Comparison of ENCODE assay signal across 9 cellular contexts in genomic region chr13:48235814-48236135, GRCh38. TPM values are rescaled to one million over a fixed set of nuclear protein-coding genes. Genes with fewer than 3 reads are reported as not detected.
DNase-seq lines count a peak whose midpoint lies in the region; ATAC-seq, FAIRE-seq and TF ChIP-seq lines count a peak whose summit lies in the region.
"Had no signal": no experiment of that assay in that cellular context is flagged by ENCODE, and none has a peak within 500 bp of the region (broad histone marks: within the 10 kb centered on the region; RNA-seq: fewer than 3 reads in every experiment).

No MANE protein-coding gene starts in this region.

- H3K4me1 Mint-ChIP-seq in CD14-positive monocyte = peaks cover 48% of the 10 kb centered on the region

- TF ChIP-seq CTCF in CD14-positive monocyte (IDR thresholded peaks at IDR 0.05) (no peak), RWPE2 (IDR thresholded peaks at IDR 0.05; ENCODE audit: poor library complexity, severe bottlenecking) (no peak), endothelial cell of umbilical vein (IDR thresholded peaks at IDR 0.05; ENCODE audit: extremely low read depth in 1 of 2, insufficient read depth in 1 of 2, low read depth in 1 of 2, low read length in 2 of 2) (no peak), neutrophil (IDR thresholded peaks at IDR 0.05) (no peak)

- H3K4me2 ChIP-seq in endothelial cell of umbilical vein (ENCODE audit: insufficient read depth, low read length) = peak overlapping the region; percentile 98

- H3K9ac ChIP-seq in endothelial cell of umbilical vein (replicated peaks; ENCODE audit: extremely low read depth, insufficient read depth, low read length) = peak overlapping the region; percentile 98

- no peak overlapping the region for H2AFZ ChIP-seq in endothelial cell of umbilical vein (ENCODE audit: low read depth, low read length)

- H3K9me3 Mint-ChIP-seq in CD14-positive monocyte = no peaks in the 10 kb centered on the region

- H3K4me3 Mint-ChIP-seq in CD14-positive monocyte = peak overlapping the region; percentile 96 to 97

- FAIRE-seq in endothelial cell of umbilical vein (lab: Jason Lieb, UNC) = no peak

- H3K4me1 ChIP-seq in RWPE2 (ENCODE audit: insufficient read depth, poor library complexity, severe bottlenecking) (peaks cover 35% of the 10 kb centered on the region), endothelial cell of umbilical vein (ENCODE audit: control insufficient read depth, extremely low read depth, insufficient read depth, low read length) (peaks cover 45% of the 10 kb centered on the region), neutrophil (ENCODE audit: control insufficient read depth in 1 of 2, insufficient read depth in 1 of 2, low read depth in 1 of 2, low read length in 1 of 2) (peaks cover 64 to 78% of the 10 kb centered on the region in 2 experiments)

- H3K36me3 Mint-ChIP-seq in CD14-positive monocyte = peaks cover 42 to 44% of the 10 kb centered on the region in 2 donors

- intact Hi-C loops in CD14-positive monocyte (cut with micrococcal nuclease) = no loop called here
- intact Hi-C loops in endothelial cell of umbilical vein (cut with micrococcal nuclease) = loop anchor here (2.0 to 5.0 kb wide), 3 partner anchors 125 to 532 kb away; partner anchors contain the start of gene LPAR6

- H4K20me1 ChIP-seq in endothelial cell of umbilical vein (replicated peaks; ENCODE audit: control insufficient read depth, extremely low read depth, insufficient read depth, low read length) = peaks cover 2% of the 10 kb centered on the region

- peak overlapping the region; percentile 53 for H3K27ac ChIP-seq in RWPE2 (ENCODE audit: poor library complexity, severe bottlenecking)
- peak overlapping the region; percentile 60 for H3K27ac ChIP-seq in endothelial cell of umbilical vein (ENCODE audit: insufficient read depth, low read depth, low read length)
- H3K27ac ChIP-seq in neutrophil = peak overlapping the region; percentile 99

- H3K27me3 ChIP-seq in RWPE2 (ENCODE audit: insufficient read depth, poor library complexity, severe bottlenecking) (no peaks in the 10 kb centered on the region), endothelial cell of umbilical vein (ENCODE audit: control insufficient read depth in 2 of 2, insufficient read depth in 2 of 2, low read length in 2 of 2) (peaks cover 0 to 2% of the 10 kb centered on the region in 2 experiments), neutrophil (no peaks in the 10 kb centered on the region)

- H3K4me3 ChIP-seq in RWPE2 (ENCODE audit: severe bottlenecking) = no peak overlapping the region
- H3K4me3 ChIP-seq in endothelial cell of umbilical vein (replicated peaks in 1 of 3; ENCODE audit: insufficient read depth in 1 of 3, low read depth in 1 of 3, low read length in 3 of 3) = peak overlapping the region in 2 of 3 experiments; percentile 28 to 95
- peak overlapping the region; percentile 84 to 89 for H3K4me3 ChIP-seq in neutrophil (ENCODE audit: low read depth in 1 of 2, low read length in 1 of 2)

- peaks cover 59% of the 10 kb centered on the region for H3K79me2 ChIP-seq in endothelial cell of umbilical vein (ENCODE audit: control insufficient read depth, insufficient read depth, low read length)

- POLR2A ChIA-PET in endothelial cell of umbilical vein (lab: Charles Lee) = interaction anchor here (0.9 kb wide), 1 partner anchor 36 kb away, joined by 3 read pairs; no protein-coding TSS in a partner anchor

- H3K36me3 ChIP-seq in RWPE2 (ENCODE audit: low read depth) = peaks cover 16% of the 10 kb centered on the region
- H3K36me3 ChIP-seq in endothelial cell of umbilical vein (ENCODE audit: control insufficient read depth in 2 of 2, extremely low read depth in 1 of 2, insufficient read depth in 2 of 2, low read length in 2 of 2) = peaks cover 2% of the 10 kb centered on the region in 2 experiments
- peaks cover 50% of the 10 kb centered on the region for H3K36me3 ChIP-seq in neutrophil

- TF ChIP-seq POLR2A in endothelial cell of umbilical vein (IDR thresholded peaks at IDR 0.05; ENCODE audit: low read depth, low read length) = no peak

- dilution Hi-C loops in endothelial cell of umbilical vein (cut with MboI; ENCODE audit: extremely low pct_ligation_motif_present, low sequenced_read_pairs) = no loop called here

- no peaks in the 10 kb centered on the region for H3K9me3 ChIP-seq in RWPE2 (ENCODE audit: severe bottlenecking)
- no peaks in the 10 kb centered on the region for H3K9me3 ChIP-seq in endothelial cell of umbilical vein (replicated peaks; ENCODE audit: control insufficient read depth, insufficient read depth, low read length)
- H3K9me3 ChIP-seq in neutrophil = no peaks in the 10 kb centered on the region

- CTCF ChIA-PET in endothelial cell of umbilical vein (lab: Charles Lee) = interaction anchor here (1.3 to 2.2 kb wide), 6 partner anchors 22 to 533 kb away, joined by 4 to 14 read pairs (median 6); partner anchors contain the start of genes MED4 and NUDT15

- peaks cover 0 to 5% (median 4%) of the 10 kb centered on the region in 3 donors for H3K27me3 Mint-ChIP-seq in CD14-positive monocyte (ENCODE audit: low read depth in 3 of 3)

- H3K27ac Mint-ChIP-seq in CD14-positive monocyte = peak overlapping the region; percentile 88 to 96 (median 93)

- no TSS peak for BruUV-seq in endothelial cell of umbilical vein (replicated peaks; lab: Mats Ljungman, UMichigan)

- H3K9me1 ChIP-seq in endothelial cell of umbilical vein (replicated peaks; ENCODE audit: control insufficient read depth, extremely low read depth, insufficient read depth, low read length) = no peaks in the 10 kb centered on the region

- no peak for DNase-seq in CD14-positive monocyte (ENCODE audit: low spot score)
- no peak for DNase-seq in RWPE2 (ENCODE audit: low spot score)
- DNase-seq in endothelial cell of umbilical vein (ENCODE audit: low read depth, low spot score) = no peak
- no peak for DNase-seq in CD1c-positive myeloid dendritic cell (ENCODE audit: extremely low spot score)
- no peak for DNase-seq in NK-92 (lab: John Stamatoyannopoulos, UW; ENCODE audit: unreplicated experiment)
- DNase-seq in Kasumi-1 (lab: John Stamatoyannopoulos, UW) = no peak
- no peak for DNase-seq in MV-4-11 (lab: John Stamatoyannopoulos, UW)
- DNase-seq: stimulated activated naive CD4-positive, alpha-beta T cell treated with Interleukin-2 at 50 U/mL for 16 hours had no signal

- ATAC-seq in RWPE2 (ENCODE audit: low read depth) = no peak

TF ChIP-seq in endothelial cell of umbilical vein, 7 proteins besides CTCF, POLR2A, EP300 and RAD21:
- no peak for TF ChIP-seq MYC (IDR thresholded peaks at IDR 0.05; ENCODE audit: low read depth, low read length)
- TF ChIP-seq, protein P1, sequence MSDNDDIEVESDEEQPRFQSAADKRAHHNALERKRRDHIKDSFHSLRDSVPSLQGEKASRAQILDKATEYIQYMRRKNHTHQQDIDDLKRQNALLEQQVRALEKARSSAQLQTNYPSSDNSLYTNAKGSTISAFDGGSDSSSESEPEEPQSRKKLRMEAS (IDR thresholded peaks at IDR 0.05; ENCODE audit: insufficient read depth, insufficient read length) = no peak
- no peak for TF ChIP-seq GATA2 (IDR thresholded peaks at IDR 0.05; ENCODE audit: insufficient read depth, insufficient read length, low read depth, low read length)
- no peak for TF ChIP-seq EZH2 (IDR thresholded peaks at IDR 0.05; ENCODE audit: borderline replicate concordance, low read depth, low read length, severe bottlenecking)
- TF ChIP-seq JUN (IDR thresholded peaks at IDR 0.05; ENCODE audit: borderline replicate concordance, insufficient read depth, insufficient read length, low read depth) = no peak
- no peak for TF ChIP-seq FOS (IDR thresholded peaks at IDR 0.05; ENCODE audit: borderline replicate concordance, insufficient read depth, low read length)
- TF ChIP-seq POLR2AphosphoS5 (IDR thresholded peaks at IDR 0.05; ENCODE audit: insufficient read depth, low read depth, low read length) = no peak

RNA-seq across cellular contexts. Expression of gene ITM2B, which starts 2.8 kb away (rescaled TPM):
- polyA plus RNA-seq in CD14-positive monocyte = 1,000 to 10,000 TPM; 1,502 to 1,657 TPM
- 245 and 271 TPM in 2 replicates for total RNA-seq in endothelial cell of umbilical vein
- 150 and 163 TPM in 2 replicates for polyA plus RNA-seq in endothelial cell of umbilical vein
- polyA plus RNA-seq in endothelial cell of umbilical vein (2011; cell fraction: cytosol; rRNA removed) = 195 and 206 TPM in 2 replicates
- 85.6 and 109 TPM in 2 replicates for polyA plus RNA-seq in endothelial cell of umbilical vein (2011; cell fraction: nucleus; rRNA removed)
- 210 and 232 TPM in 2 replicates for polyA plus RNA-seq in endothelial cell of umbilical vein (2012)
- polyA minus RNA-seq in endothelial cell of umbilical vein = 66.5 and 82.9 TPM in 2 replicates
- polyA minus RNA-seq in endothelial cell of umbilical vein (2011; cell fraction: cytosol; rRNA and poly(A)+ RNA removed) = 30.4 TPM
- polyA minus RNA-seq in endothelial cell of umbilical vein (2011; cell fraction: nucleus; rRNA and poly(A)+ RNA removed) = 20.1 and 33.0 TPM in 2 replicates

Comparison
In these comparisons a context has a peak if more than half of its experiments do, and no peak if none do; other contexts are left out.
1. RNA of gene ITM2B, which starts 2.8 kb away (polyA plus RNA-seq): 1,502 to 1,657 TPM in CD14-positive monocyte; 85.6 to 232 TPM in endothelial cell of umbilical vein; every median in the first group is over 4 times any median in the second.
2. Peak in every context shown above with its lines, with median percentiles within 50 percentile points of each other: H3K27ac ChIP-seq.